Comparison of ENCODE assay signal across 25 cellular contexts in genomic region chr11:104525416-104525815, GRCh38.
"Had no signal": no experiment of that assay in that cellular context is flagged by ENCODE, and none has a peak within 500 bp of the region (broad histone marks: within the 10 kb centered on the region; RNA-seq: fewer than 3 reads in every experiment).

No MANE protein-coding gene starts in this region.

- H3K4me1 Mint-ChIP-seq: naive thymus-derived CD8-positive, alpha-beta T cell; stimulated activated memory B cell treated with anti-CD40 and anti-IgM and Interleukin-4, amounts not matched to agents 10 μg/mL and 1 μg/mL and 100 μg/mL, for 72 hours; stimulated activated naive CD8-positive, alpha-beta T cell treated with anti-CD3 and anti-CD28 coated beads, Interleukin-15, amount 100 ng/mL, for 72 hours had no signal

- H3K4me3 Mint-ChIP-seq: naive thymus-derived CD8-positive, alpha-beta T cell; nephron; neural crest cell; stimulated activated memory B cell treated with anti-CD40 and anti-IgM and Interleukin-4, amounts not matched to agents 10 μg/mL and 1 μg/mL and 100 μg/mL, for 72 hours; stimulated activated naive CD8-positive, alpha-beta T cell treated with anti-CD3 and anti-CD28 coated beads, Interleukin-15, amount 100 ng/mL, for 72 hours; type B pancreatic cell had no signal

- H3K9me3 Mint-ChIP-seq: naive thymus-derived CD8-positive, alpha-beta T cell; nephron; neural crest cell; stimulated activated memory B cell treated with anti-CD40 and anti-IgM and Interleukin-4, amounts not matched to agents 10 μg/mL and 1 μg/mL and 100 μg/mL, for 72 hours; stimulated activated naive CD8-positive, alpha-beta T cell treated with anti-CD3 and anti-CD28 coated beads, Interleukin-15, amount 100 ng/mL, for 72 hours; type B pancreatic cell had no signal

- H3K27me3 Mint-ChIP-seq: stimulated activated memory B cell treated with anti-CD40 and anti-IgM and Interleukin-4, amounts not matched to agents 10 μg/mL and 1 μg/mL and 100 μg/mL, for 72 hours; type B pancreatic cell had no signal

- H3K36me3 Mint-ChIP-seq: naive thymus-derived CD8-positive, alpha-beta T cell; stimulated activated memory B cell treated with anti-CD40 and anti-IgM and Interleukin-4, amounts not matched to agents 10 μg/mL and 1 μg/mL and 100 μg/mL, for 72 hours; type B pancreatic cell had no signal

- H3K27ac Mint-ChIP-seq: naive thymus-derived CD8-positive, alpha-beta T cell; stimulated activated memory B cell treated with anti-CD40 and anti-IgM and Interleukin-4, amounts not matched to agents 10 μg/mL and 1 μg/mL and 100 μg/mL, for 72 hours; stimulated activated naive CD8-positive, alpha-beta T cell treated with anti-CD3 and anti-CD28 coated beads, Interleukin-15, amount 100 ng/mL, for 72 hours; type B pancreatic cell had no signal

- H3K4me3 ChIP-seq: heart right ventricle, hepatocyte, lower lobe of right lung, prostate gland, right lobe of liver, smooth muscle cell, tibial nerve, uterus had no signal

- H3K9me3 ChIP-seq: lower lobe of right lung, prostate gland, right lobe of liver, tibial nerve, uterus had no signal

- H3K27ac ChIP-seq: hepatocyte, lower lobe of right lung, prostate gland, right lobe of liver, uterus had no signal

- DNase-seq: heart right ventricle; islet precursor cell; left cardiac atrium; lower lobe of right lung; mammary epithelial cell; mesenchymal stem cell; naive thymus-derived CD8-positive, alpha-beta T cell; occipital lobe; retina; right lobe of liver; stimulated activated CD4-positive, alpha-beta T cell treated with anti-CD3 and anti-CD28 coated beads, Interleukin-1b, Interleukin-23, amount 100 ng/mL, for 48 hours; stimulated activated CD4-positive, alpha-beta T cell treated with anti-CD3 and anti-CD28 coated beads, Interleukin-2, amount 100 ng/mL, for 48 hours; stimulated activated CD4-positive, alpha-beta T cell treated with anti-CD3 and anti-CD28 coated beads, Interleukin-4, amount 100 ng/mL, for 4 hours; stimulated activated CD8-positive, alpha-beta memory T cell treated with anti-CD3 and anti-CD28 coated beads, Interleukin-4, amount 100 ng/mL, for 48 hours; stimulated activated naive CD4-positive, alpha-beta T cell treated with Interleukin-2 at 50 U/mL for 16 hours; stimulated activated naive CD8-positive, alpha-beta T cell treated with anti-CD3 and anti-CD28 coated beads, Interleukin-15, amount 100 ng/mL, for 72 hours; uterus had no signal

- H3K4me1 ChIP-seq: lower lobe of right lung, prostate gland, right lobe of liver, uterus had no signal

- H3K27me3 ChIP-seq: heart right ventricle, hepatocyte, right lobe of liver, tibial nerve, uterus had no signal

- H3K36me3 ChIP-seq: heart right ventricle, lower lobe of right lung, prostate gland, right lobe of liver, tibial nerve, uterus had no signal
